2 cellular contexts compared by ENCODE assay signal in the genomic region with DNA sequence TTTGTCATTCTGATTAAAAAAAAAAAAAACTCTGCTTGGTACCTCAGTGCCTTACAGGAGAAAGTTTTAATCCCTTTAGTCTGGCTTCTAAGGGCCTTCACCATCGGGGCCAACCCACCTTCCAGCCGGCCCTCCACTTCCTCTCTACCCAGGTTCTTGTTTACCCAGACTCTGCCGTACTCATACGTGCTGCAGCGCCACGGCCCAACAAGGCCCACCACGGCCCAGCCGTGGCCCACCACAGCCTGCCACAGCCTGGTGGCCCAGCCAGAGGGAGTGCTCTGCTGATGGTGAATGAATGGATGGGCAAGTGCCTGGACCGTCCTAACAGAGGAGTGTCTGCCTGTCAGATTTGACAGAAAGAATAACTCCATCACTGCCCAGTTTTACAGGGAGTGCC.
TF ChIP-seq lines count a peak whose summit lies in the region.

No MANE protein-coding gene starts in this region.

TF ChIP-seq in GM23338, 12 proteins besides CTCF, POLR2A, EP300 and RAD21 (continued from another document and continues in another):
- TF ChIP-seq, protein P1, sequence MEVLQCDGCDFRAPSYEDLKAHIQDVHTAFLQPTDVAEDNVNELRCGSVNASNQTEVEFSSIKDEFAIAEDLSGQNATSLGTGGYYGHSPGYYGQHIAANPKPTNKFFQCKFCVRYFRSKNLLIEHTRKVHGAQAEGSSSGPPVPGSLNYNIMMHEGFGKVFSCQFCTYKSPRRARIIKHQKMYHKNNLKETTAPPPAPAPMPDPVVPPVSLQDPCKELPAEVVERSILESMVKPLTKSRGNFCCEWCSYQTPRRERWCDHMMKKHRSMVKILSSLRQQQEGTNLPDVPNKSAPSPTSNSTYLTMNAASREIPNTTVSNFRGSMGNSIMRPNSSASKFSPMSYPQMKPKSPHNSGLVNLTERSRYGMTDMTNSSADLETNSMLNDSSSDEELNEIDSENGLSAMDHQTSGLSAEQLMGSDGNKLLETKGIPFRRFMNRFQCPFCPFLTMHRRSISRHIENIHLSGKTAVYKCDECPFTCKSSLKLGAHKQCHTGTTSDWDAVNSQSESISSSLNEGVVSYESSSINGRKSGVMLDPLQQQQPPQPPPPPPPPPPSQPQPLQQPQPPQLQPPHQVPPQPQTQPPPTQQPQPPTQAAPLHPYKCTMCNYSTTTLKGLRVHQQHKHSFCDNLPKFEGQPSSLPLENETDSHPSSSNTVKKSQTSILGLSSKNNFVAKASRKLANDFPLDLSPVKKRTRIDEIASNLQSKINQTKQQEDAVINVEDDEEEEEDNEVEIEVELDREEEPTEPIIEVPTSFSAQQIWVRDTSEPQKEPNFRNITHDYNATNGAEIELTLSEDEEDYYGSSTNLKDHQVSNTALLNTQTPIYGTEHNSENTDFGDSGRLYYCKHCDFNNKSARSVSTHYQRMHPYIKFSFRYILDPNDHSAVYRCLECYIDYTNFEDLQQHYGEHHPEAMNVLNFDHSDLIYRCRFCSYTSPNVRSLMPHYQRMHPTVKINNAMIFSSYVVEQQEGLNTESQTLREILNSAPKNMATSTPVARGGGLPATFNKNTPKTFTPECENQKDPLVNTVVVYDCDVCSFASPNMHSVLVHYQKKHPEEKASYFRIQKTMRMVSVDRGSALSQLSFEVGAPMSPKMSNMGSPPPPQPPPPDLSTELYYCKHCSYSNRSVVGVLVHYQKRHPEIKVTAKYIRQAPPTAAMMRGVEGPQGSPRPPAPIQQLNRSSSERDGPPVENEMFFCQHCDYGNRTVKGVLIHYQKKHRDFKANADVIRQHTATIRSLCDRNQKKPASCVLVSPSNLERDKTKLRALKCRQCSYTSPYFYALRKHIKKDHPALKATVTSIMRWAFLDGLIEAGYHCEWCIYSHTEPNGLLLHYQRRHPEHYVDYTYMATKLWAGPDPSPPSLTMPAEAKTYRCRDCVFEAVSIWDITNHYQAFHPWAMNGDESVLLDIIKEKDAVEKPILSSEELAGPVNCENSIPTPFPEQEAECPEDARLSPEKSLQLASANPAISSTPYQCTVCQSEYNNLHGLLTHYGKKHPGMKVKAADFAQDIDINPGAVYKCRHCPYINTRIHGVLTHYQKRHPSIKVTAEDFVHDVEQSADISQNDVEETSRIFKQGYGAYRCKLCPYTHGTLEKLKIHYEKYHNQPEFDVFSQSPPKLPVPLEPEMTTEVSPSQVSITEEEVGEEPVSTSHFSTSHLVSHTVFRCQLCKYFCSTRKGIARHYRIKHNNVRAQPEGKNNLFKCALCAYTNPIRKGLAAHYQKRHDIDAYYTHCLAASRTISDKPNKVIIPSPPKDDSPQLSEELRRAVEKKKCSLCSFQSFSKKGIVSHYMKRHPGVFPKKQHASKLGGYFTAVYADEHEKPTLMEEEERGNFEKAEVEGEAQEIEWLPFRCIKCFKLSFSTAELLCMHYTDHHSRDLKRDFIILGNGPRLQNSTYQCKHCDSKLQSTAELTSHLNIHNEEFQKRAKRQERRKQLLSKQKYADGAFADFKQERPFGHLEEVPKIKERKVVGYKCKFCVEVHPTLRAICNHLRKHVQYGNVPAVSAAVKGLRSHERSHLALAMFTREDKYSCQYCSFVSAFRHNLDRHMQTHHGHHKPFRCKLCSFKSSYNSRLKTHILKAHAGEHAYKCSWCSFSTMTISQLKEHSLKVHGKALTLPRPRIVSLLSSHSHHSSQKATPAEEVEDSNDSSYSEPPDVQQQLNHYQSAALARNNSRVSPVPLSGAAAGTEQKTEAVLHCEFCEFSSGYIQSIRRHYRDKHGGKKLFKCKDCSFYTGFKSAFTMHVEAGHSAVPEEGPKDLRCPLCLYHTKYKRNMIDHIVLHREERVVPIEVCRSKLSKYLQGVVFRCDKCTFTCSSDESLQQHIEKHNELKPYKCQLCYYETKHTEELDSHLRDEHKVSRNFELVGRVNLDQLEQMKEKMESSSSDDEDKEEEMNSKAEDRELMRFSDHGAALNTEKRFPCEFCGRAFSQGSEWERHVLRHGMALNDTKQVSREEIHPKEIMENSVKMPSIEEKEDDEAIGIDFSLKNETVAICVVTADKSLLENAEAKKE (CRISPR knock-in tag; IDR thresholded peaks at IDR 0.05): no peak
- TF ChIP-seq, protein P2, sequence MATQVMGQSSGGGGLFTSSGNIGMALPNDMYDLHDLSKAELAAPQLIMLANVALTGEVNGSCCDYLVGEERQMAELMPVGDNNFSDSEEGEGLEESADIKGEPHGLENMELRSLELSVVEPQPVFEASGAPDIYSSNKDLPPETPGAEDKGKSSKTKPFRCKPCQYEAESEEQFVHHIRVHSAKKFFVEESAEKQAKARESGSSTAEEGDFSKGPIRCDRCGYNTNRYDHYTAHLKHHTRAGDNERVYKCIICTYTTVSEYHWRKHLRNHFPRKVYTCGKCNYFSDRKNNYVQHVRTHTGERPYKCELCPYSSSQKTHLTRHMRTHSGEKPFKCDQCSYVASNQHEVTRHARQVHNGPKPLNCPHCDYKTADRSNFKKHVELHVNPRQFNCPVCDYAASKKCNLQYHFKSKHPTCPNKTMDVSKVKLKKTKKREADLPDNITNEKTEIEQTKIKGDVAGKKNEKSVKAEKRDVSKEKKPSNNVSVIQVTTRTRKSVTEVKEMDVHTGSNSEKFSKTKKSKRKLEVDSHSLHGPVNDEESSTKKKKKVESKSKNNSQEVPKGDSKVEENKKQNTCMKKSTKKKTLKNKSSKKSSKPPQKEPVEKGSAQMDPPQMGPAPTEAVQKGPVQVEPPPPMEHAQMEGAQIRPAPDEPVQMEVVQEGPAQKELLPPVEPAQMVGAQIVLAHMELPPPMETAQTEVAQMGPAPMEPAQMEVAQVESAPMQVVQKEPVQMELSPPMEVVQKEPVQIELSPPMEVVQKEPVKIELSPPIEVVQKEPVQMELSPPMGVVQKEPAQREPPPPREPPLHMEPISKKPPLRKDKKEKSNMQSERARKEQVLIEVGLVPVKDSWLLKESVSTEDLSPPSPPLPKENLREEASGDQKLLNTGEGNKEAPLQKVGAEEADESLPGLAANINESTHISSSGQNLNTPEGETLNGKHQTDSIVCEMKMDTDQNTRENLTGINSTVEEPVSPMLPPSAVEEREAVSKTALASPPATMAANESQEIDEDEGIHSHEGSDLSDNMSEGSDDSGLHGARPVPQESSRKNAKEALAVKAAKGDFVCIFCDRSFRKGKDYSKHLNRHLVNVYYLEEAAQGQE (IDR thresholded peaks at IDR 0.05; ENCODE audit: unreplicated experiment): no peak
- TF ChIP-seq, protein P3, sequence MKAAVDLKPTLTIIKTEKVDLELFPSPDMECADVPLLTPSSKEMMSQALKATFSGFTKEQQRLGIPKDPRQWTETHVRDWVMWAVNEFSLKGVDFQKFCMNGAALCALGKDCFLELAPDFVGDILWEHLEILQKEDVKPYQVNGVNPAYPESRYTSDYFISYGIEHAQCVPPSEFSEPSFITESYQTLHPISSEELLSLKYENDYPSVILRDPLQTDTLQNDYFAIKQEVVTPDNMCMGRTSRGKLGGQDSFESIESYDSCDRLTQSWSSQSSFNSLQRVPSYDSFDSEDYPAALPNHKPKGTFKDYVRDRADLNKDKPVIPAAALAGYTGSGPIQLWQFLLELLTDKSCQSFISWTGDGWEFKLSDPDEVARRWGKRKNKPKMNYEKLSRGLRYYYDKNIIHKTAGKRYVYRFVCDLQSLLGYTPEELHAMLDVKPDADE (IDR thresholded peaks at IDR 0.05): no peak
- TF ChIP-seq CREB1 (CRISPR knock-in tag; IDR thresholded peaks at IDR 0.05; ENCODE audit: low read depth) (no peak), ZNF331 (CRISPR knock-in tag; IDR thresholded peaks at IDR 0.05; ENCODE audit: low read depth) (no peak), POLR2AphosphoS5 (IDR thresholded peaks at IDR 0.05; ENCODE audit: low read depth) (no peak), EZH2phosphoT487 (IDR thresholded peaks at IDR 0.05; ENCODE audit: unreplicated experiment) (no peak), STAT1 (IDR thresholded peaks at IDR 0.05; ENCODE audit: unreplicated experiment) (no peak), ZNF114 (CRISPR knock-in tag; IDR thresholded peaks at IDR 0.05) (no peak), NANOG (IDR thresholded peaks at IDR 0.05; ENCODE audit: borderline replicate concordance) (no peak)

TF ChIP-seq in WTC11, 78 proteins besides CTCF, POLR2A, EP300 and RAD21 (continued from another document):
- no peak for TF ChIP-seq OVOL2 (CRISPR knock-in tag; IDR thresholded peaks at IDR 0.05; ENCODE audit: borderline replicate concordance)
- TF ChIP-seq NR1H2 (CRISPR knock-in tag; IDR thresholded peaks at IDR 0.05): no peak
- TF ChIP-seq, protein P4, sequence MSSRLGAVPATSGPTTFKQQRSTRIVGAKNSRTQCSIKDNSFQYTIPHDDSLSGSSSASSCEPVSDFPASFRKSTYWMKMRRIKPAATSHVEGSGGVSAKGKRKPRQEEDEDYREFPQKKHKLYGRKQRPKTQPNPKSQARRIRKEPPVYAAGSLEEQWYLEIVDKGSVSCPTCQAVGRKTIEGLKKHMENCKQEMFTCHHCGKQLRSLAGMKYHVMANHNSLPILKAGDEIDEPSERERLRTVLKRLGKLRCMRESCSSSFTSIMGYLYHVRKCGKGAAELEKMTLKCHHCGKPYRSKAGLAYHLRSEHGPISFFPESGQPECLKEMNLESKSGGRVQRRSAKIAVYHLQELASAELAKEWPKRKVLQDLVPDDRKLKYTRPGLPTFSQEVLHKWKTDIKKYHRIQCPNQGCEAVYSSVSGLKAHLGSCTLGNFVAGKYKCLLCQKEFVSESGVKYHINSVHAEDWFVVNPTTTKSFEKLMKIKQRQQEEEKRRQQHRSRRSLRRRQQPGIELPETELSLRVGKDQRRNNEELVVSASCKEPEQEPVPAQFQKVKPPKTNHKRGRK (CRISPR knock-in tag; IDR thresholded peaks at IDR 0.05; ENCODE audit: borderline replicate concordance): no peak
